In genomic region chr6:3296113-3296512, GRCh38 we compare ENCODE assay signal across 16 cellular contexts. TPM values are rescaled to one million over a fixed set of nuclear protein-coding genes. Genes with fewer than 3 reads are reported as not detected.
A peak's percentile ranks its signal among the peaks of the same experiment; 100 is the strongest.
DNase-seq lines count a peak whose midpoint lies in the region; ATAC-seq, FAIRE-seq and TF ChIP-seq lines count a peak whose summit lies in the region.
"Had no signal": no experiment of that assay in that cellular context is flagged by ENCODE, and none has a peak within 500 bp of the region (broad histone marks: within the 10 kb centered on the region; RNA-seq: fewer than 3 reads in every experiment).

No MANE protein-coding gene starts in this region.

- no peak overlapping the region for H3K27ac Mint-ChIP-seq in activated naive CD8-positive, alpha-beta T cell treated with anti-CD3 and anti-CD28 coated beads, Interleukin-2, amount 10 ng/mL, durations not matched to agents 7 days and 5 days
- H3K27ac Mint-ChIP-seq in activated naive CD8-positive, alpha-beta T cell treated with anti-CD3 and anti-CD28 coated beads, Interleukin-2, amount 50 U/mL, for 24 hours: no peak overlapping the region
- peak overlapping the region; percentile 94 for H3K27ac Mint-ChIP-seq in glutamatergic neuron (ENCODE audit: unreplicated experiment)
- H3K27ac Mint-ChIP-seq in activated T-helper 1 cell treated with anti-CD3 and anti-CD28 coated beads, Interleukin-12 subunit alpha, Interleukin-12 subunit beta, Interleukin-2, Interleukin-4 antibody, amounts not matched to agents 30 ng/mL and 10 ng/mL and 1 ng/mL, durations not matched to agents 14 hours and 24 hours and 36 hours: no peak overlapping the region
- H3K27ac Mint-ChIP-seq: CD4-positive, CD25-positive, alpha-beta regulatory T cell had no signal

- TF ChIP-seq CTCF in glutamatergic neuron (IDR thresholded peaks at IDR 0.05; ENCODE audit: partially characterized antibody, unreplicated experiment): no peak

- DNase-seq in activated naive CD8-positive, alpha-beta T cell treated with anti-CD3 and anti-CD28 coated beads, Interleukin-2, amount 10 ng/mL, durations not matched to agents 7 days and 5 days: peak; percentile 4
- DNase-seq in activated naive CD8-positive, alpha-beta T cell treated with anti-CD3 and anti-CD28 coated beads, Interleukin-2, amount 50 U/mL, for 24 hours: no peak
- DNase-seq in glutamatergic neuron (peak; percentile 31), posterior vena cava (ENCODE audit: low spot score) (peak; percentile 31), GM12891 (ENCODE audit: insufficient read length, low spot score) (no peak), ureter (ENCODE audit: low spot score) (no peak)
- DNase-seq in activated T-helper 1 cell treated with anti-CD3 and anti-CD28 coated beads, Interleukin-12 subunit alpha, Interleukin-12 subunit beta, Interleukin-2, Interleukin-4 antibody, amounts not matched to agents 30 ng/mL and 10 ng/mL and 1 ng/mL, durations not matched to agents 14 hours and 24 hours and 36 hours (ENCODE audit: low spot score): no peak
- DNase-seq: CD4-positive, CD25-positive, alpha-beta regulatory T cell; GM23248; NCI-H1694; NCI-H345; NCI-H748 treated with DMSO at 0.1 percent for 48 hours; SIG-M5 had no signal

- H3K4me3 Mint-ChIP-seq in activated naive CD8-positive, alpha-beta T cell treated with anti-CD3 and anti-CD28 coated beads, Interleukin-2, amount 10 ng/mL, durations not matched to agents 7 days and 5 days: no peak overlapping the region
- no peak overlapping the region for H3K4me3 Mint-ChIP-seq in activated naive CD8-positive, alpha-beta T cell treated with anti-CD3 and anti-CD28 coated beads, Interleukin-2, amount 50 U/mL, for 24 hours
- no peak overlapping the region for H3K4me3 Mint-ChIP-seq in glutamatergic neuron (ENCODE audit: unreplicated experiment)
- no peak overlapping the region for H3K4me3 Mint-ChIP-seq in activated T-helper 1 cell treated with anti-CD3 and anti-CD28 coated beads, Interleukin-12 subunit alpha, Interleukin-12 subunit beta, Interleukin-2, Interleukin-4 antibody, amounts not matched to agents 30 ng/mL and 10 ng/mL and 1 ng/mL, durations not matched to agents 14 hours and 24 hours and 36 hours
- H3K4me3 Mint-ChIP-seq: CD4-positive, CD25-positive, alpha-beta regulatory T cell had no signal

- TF ChIP-seq POLR2A in GM12891 (IDR thresholded peaks at IDR 0.05; ENCODE audit: low read depth, low read length): no peak

- POLR2A ChIA-PET in activated naive CD8-positive, alpha-beta T cell treated with anti-CD3 and anti-CD28 coated beads, Interleukin-2, amount 10 ng/mL, durations not matched to agents 7 days and 5 days (lab: Charles Lee): no interaction called here

- no peak for ATAC-seq in activated naive CD8-positive, alpha-beta T cell treated with anti-CD3 and anti-CD28 coated beads, Interleukin-2, amount 10 ng/mL, durations not matched to agents 7 days and 5 days (ENCODE audit: low read depth)
- no peak for ATAC-seq in activated naive CD8-positive, alpha-beta T cell treated with anti-CD3 and anti-CD28 coated beads, Interleukin-2, amount 50 U/mL, for 24 hours
- no peak for ATAC-seq in GM18861 (IDR thresholded peaks at IDR 0.05; ENCODE audit: unreplicated experiment)

- no peaks in the 10 kb centered on the region for H3K4me1 Mint-ChIP-seq in activated naive CD8-positive, alpha-beta T cell treated with anti-CD3 and anti-CD28 coated beads, Interleukin-2, amount 10 ng/mL, durations not matched to agents 7 days and 5 days
- H3K4me1 Mint-ChIP-seq in activated naive CD8-positive, alpha-beta T cell treated with anti-CD3 and anti-CD28 coated beads, Interleukin-2, amount 50 U/mL, for 24 hours: no peaks in the 10 kb centered on the region
- peaks cover 43% of the 10 kb centered on the region for H3K4me1 Mint-ChIP-seq in glutamatergic neuron (ENCODE audit: low read depth, unreplicated experiment)
- H3K4me1 Mint-ChIP-seq in activated T-helper 1 cell treated with anti-CD3 and anti-CD28 coated beads, Interleukin-12 subunit alpha, Interleukin-12 subunit beta, Interleukin-2, Interleukin-4 antibody, amounts not matched to agents 30 ng/mL and 10 ng/mL and 1 ng/mL, durations not matched to agents 14 hours and 24 hours and 36 hours (ENCODE audit: low read depth): no peaks in the 10 kb centered on the region
- H3K4me1 Mint-ChIP-seq: CD4-positive, CD25-positive, alpha-beta regulatory T cell had no signal

- FAIRE-seq in GM12891 (lab: Jason Lieb, UNC): no peak
- FAIRE-seq: A549, GM12892 had no signal

- H3K9me3 Mint-ChIP-seq in activated naive CD8-positive, alpha-beta T cell treated with anti-CD3 and anti-CD28 coated beads, Interleukin-2, amount 10 ng/mL, durations not matched to agents 7 days and 5 days: no peaks in the 10 kb centered on the region
- H3K9me3 Mint-ChIP-seq in activated naive CD8-positive, alpha-beta T cell treated with anti-CD3 and anti-CD28 coated beads, Interleukin-2, amount 50 U/mL, for 24 hours: no peaks in the 10 kb centered on the region
- H3K9me3 Mint-ChIP-seq in glutamatergic neuron (ENCODE audit: unreplicated experiment): peaks cover 19% of the 10 kb centered on the region
- no peaks in the 10 kb centered on the region for H3K9me3 Mint-ChIP-seq in activated T-helper 1 cell treated with anti-CD3 and anti-CD28 coated beads, Interleukin-12 subunit alpha, Interleukin-12 subunit beta, Interleukin-2, Interleukin-4 antibody, amounts not matched to agents 30 ng/mL and 10 ng/mL and 1 ng/mL, durations not matched to agents 14 hours and 24 hours and 36 hours

- no peaks in the 10 kb centered on the region for H3K27me3 Mint-ChIP-seq in activated naive CD8-positive, alpha-beta T cell treated with anti-CD3 and anti-CD28 coated beads, Interleukin-2, amount 10 ng/mL, durations not matched to agents 7 days and 5 days
- no peaks in the 10 kb centered on the region for H3K27me3 Mint-ChIP-seq in activated naive CD8-positive, alpha-beta T cell treated with anti-CD3 and anti-CD28 coated beads, Interleukin-2, amount 50 U/mL, for 24 hours
- peaks cover 15% of the 10 kb centered on the region for H3K27me3 Mint-ChIP-seq in glutamatergic neuron (ENCODE audit: unreplicated experiment)
- no peaks in the 10 kb centered on the region for H3K27me3 Mint-ChIP-seq in activated T-helper 1 cell treated with anti-CD3 and anti-CD28 coated beads, Interleukin-12 subunit alpha, Interleukin-12 subunit beta, Interleukin-2, Interleukin-4 antibody, amounts not matched to agents 30 ng/mL and 10 ng/mL and 1 ng/mL, durations not matched to agents 14 hours and 24 hours and 36 hours (ENCODE audit: insufficient read depth)
- H3K27me3 Mint-ChIP-seq: CD4-positive, CD25-positive, alpha-beta regulatory T cell had no signal

- no peaks in the 10 kb centered on the region for H3K36me3 Mint-ChIP-seq in activated naive CD8-positive, alpha-beta T cell treated with anti-CD3 and anti-CD28 coated beads, Interleukin-2, amount 10 ng/mL, durations not matched to agents 7 days and 5 days
- no peaks in the 10 kb centered on the region for H3K36me3 Mint-ChIP-seq in activated naive CD8-positive, alpha-beta T cell treated with anti-CD3 and anti-CD28 coated beads, Interleukin-2, amount 50 U/mL, for 24 hours (ENCODE audit: low read depth)
- H3K36me3 Mint-ChIP-seq in glutamatergic neuron (ENCODE audit: unreplicated experiment): no peaks in the 10 kb centered on the region
- no peaks in the 10 kb centered on the region for H3K36me3 Mint-ChIP-seq in activated T-helper 1 cell treated with anti-CD3 and anti-CD28 coated beads, Interleukin-12 subunit alpha, Interleukin-12 subunit beta, Interleukin-2, Interleukin-4 antibody, amounts not matched to agents 30 ng/mL and 10 ng/mL and 1 ng/mL, durations not matched to agents 14 hours and 24 hours and 36 hours (ENCODE audit: low read depth)
- H3K36me3 Mint-ChIP-seq: CD4-positive, CD25-positive, alpha-beta regulatory T cell had no signal

- intact Hi-C loops in posterior vena cava (cut with DNase I): no loop called here
- intact Hi-C loops in activated T-helper 1 cell treated with anti-CD3 and anti-CD28 coated beads, Interleukin-12 subunit alpha, Interleukin-12 subunit beta, Interleukin-2, Interleukin-4 antibody, amounts not matched to agents 30 ng/mL and 10 ng/mL and 1 ng/mL, durations not matched to agents 14 hours and 24 hours and 36 hours (cut with micrococcal nuclease): no loop called here

TF ChIP-seq in GM12891, 5 proteins besides CTCF, POLR2A, EP300 and RAD21:
- TF ChIP-seq POLR2AphosphoS5 (IDR thresholded peaks at IDR 0.05; ENCODE audit: low read depth, low read length) (no peak), POU2F2 (IDR thresholded peaks at IDR 0.05; ENCODE audit: low read depth, low read length) (no peak), PAX5 (IDR thresholded peaks at IDR 0.05; ENCODE audit: insufficient read depth, low read length, severe bottlenecking) (no peak), TAF1 (IDR thresholded peaks at IDR 0.05; ENCODE audit: low read depth, low read length) (no peak), SPI1 (IDR thresholded peaks at IDR 0.05; ENCODE audit: low read depth, low read length) (no peak)

RNA-seq across cellular contexts. Expression of gene PSMG4, which starts 37.4 kb away (rescaled TPM):
- 10 to 100 TPM; 26.8 to 29.1 TPM for total RNA-seq in activated naive CD8-positive, alpha-beta T cell treated with anti-CD3 and anti-CD28 coated beads, Interleukin-2, amount 10 ng/mL, durations not matched to agents 7 days and 5 days
- total RNA-seq in glutamatergic neuron (ENCODE audit: unreplicated experiment): 37.2 TPM
- total RNA-seq in posterior vena cava: 10 to 100 TPM; 14.3 to 18.0 TPM
- 36.3 TPM for polyA plus RNA-seq in GM12891 (2012; ENCODE audit: low read depth, missing spikeins)
- total RNA-seq in ureter: 38.9 TPM
- total RNA-seq in activated T-helper 1 cell treated with anti-CD3 and anti-CD28 coated beads, Interleukin-12 subunit alpha, Interleukin-12 subunit beta, Interleukin-2, Interleukin-4 antibody, amounts not matched to agents 30 ng/mL and 10 ng/mL and 1 ng/mL, durations not matched to agents 14 hours and 24 hours and 36 hours: 32.1 and 35.4 TPM in 2 replicates

Comparison
In these comparisons a context has a peak if more than half of its experiments do, and no peak if none do; other contexts are left out.
1. DNase-seq: peak in activated naive CD8-positive, alpha-beta T cell treated with anti-CD3 and anti-CD28 coated beads, Interleukin-2, amount 10 ng/mL, durations not matched to agents 7 days and 5 days (single experiment), glutamatergic neuron (single experiment) and posterior vena cava (single experiment); none in activated naive CD8-positive, alpha-beta T cell treated with anti-CD3 and anti-CD28 coated beads, Interleukin-2, amount 50 U/mL, for 24 hours (single experiment), GM12891 (single experiment), ureter (single experiment) and activated T-helper 1 cell treated with anti-CD3 and anti-CD28 coated beads, Interleukin-12 subunit alpha, Interleukin-12 subunit beta, Interleukin-2, Interleukin-4 antibody, amounts not matched to agents 30 ng/mL and 10 ng/mL and 1 ng/mL, durations not matched to agents 14 hours and 24 hours and 36 hours (single experiment).